Comparison of ENCODE assay signal across 27 cellular contexts in genomic region chr5:112069329-112069728, GRCh38.
"Had no signal": no experiment of that assay in that cellular context is flagged by ENCODE, and none has a peak within 500 bp of the region (broad histone marks: within the 10 kb centered on the region; RNA-seq: fewer than 3 reads in every experiment).

No MANE protein-coding gene starts in this region.

- ATAC-seq: stimulated activated effector memory CD8-positive, alpha-beta T cell treated with anti-CD3 and anti-CD28 coated beads, Interleukin-12 subunit alpha, Interleukin-12 subunit beta, amount 100 ng/mL, for 72 hours; stimulated activated memory B cell treated with anti-CD40 and anti-IgM and Interleukin-4, amounts not matched to agents 10 μg/mL and 1 μg/mL and 100 μg/mL, for 72 hours; stimulated activated naive B cell treated with anti-CD40 and anti-IgM and Interleukin-4, amounts not matched to agents 10 μg/mL and 1 μg/mL and 100 μg/mL, for 72 hours; stimulated activated naive CD8-positive, alpha-beta T cell treated with anti-CD3 and anti-CD28 coated beads, Interleukin-15, amount 100 ng/mL, for 72 hours; stimulated activated naive CD8-positive, alpha-beta T cell treated with anti-CD3 and anti-CD28 coated beads, Interleukin-15, Interleukin-2, amounts not matched to agents 100 U/mL and 50 U/mL, for 24 hours; upper lobe of right lung had no signal

- FAIRE-seq: urothelium cell line had no signal

- H3K4me1 ChIP-seq: stomach, suprapubic skin, testis, thyroid gland, tibial artery, tibial nerve, transverse colon, upper lobe of left lung, upper lobe of right lung, uterus, vagina had no signal

- H3K27ac ChIP-seq: stomach, suprapubic skin, testis, thoracic aorta, thyroid gland, tibial artery, tibial nerve, transverse colon, upper lobe of left lung, upper lobe of right lung, uterus, vagina had no signal

- H3K4me3 ChIP-seq: stomach, suprapubic skin, testis, thoracic aorta, thyroid gland, tibial artery, tibial nerve, transverse colon, upper lobe of left lung, upper lobe of right lung, uterus, vagina had no signal

- DNase-seq: stimulated activated CD4-positive, alpha-beta T cell treated with anti-CD3 and anti-CD28 coated beads, Interleukin-2, amount 100 ng/mL, for 48 hours; stimulated activated CD4-positive, alpha-beta T cell treated with anti-CD3 and anti-CD28 coated beads, Interleukin-4, amount 100 ng/mL, for 1 hour; stimulated activated CD4-positive, alpha-beta T cell treated with anti-CD3 and anti-CD28 coated beads, Interleukin-4, amount 100 ng/mL, for 24 hours; stimulated activated CD4-positive, alpha-beta T cell treated with anti-CD3 and anti-CD28 coated beads, Interleukin-4, amount 100 ng/mL, for 4 hours; stimulated activated CD8-positive, alpha-beta memory T cell treated with anti-CD3 and anti-CD28 coated beads, Interleukin-4, amount 100 ng/mL, for 48 hours; stimulated activated naive B cell treated with anti-CD40 and anti-IgM and Interleukin-4, amounts not matched to agents 10 μg/mL and 1 μg/mL and 100 μg/mL, for 72 hours; stimulated activated naive CD4-positive, alpha-beta T cell; stimulated activated naive CD4-positive, alpha-beta T cell treated with Interleukin-2 at 50 U/mL for 16 hours; stimulated activated naive CD8-positive, alpha-beta T cell treated with anti-CD3 and anti-CD28 coated beads, Interleukin-15, amount 100 ng/mL, for 72 hours; stimulated activated naive CD8-positive, alpha-beta T cell treated with anti-CD3 and anti-CD28 coated beads, Interleukin-15, Interleukin-2, amounts not matched to agents 100 U/mL and 50 U/mL, for 24 hours; stomach; substantia nigra; testis; thyroid gland; tibial artery; transverse colon; trophoblast cell; upper lobe of left lung; upper lobe of right lung; uterus had no signal

- H3K27me3 ChIP-seq: stomach, suprapubic skin, testis, thyroid gland, tibial artery, tibial nerve, transverse colon, upper lobe of left lung, upper lobe of right lung, uterus, vagina had no signal

- H3K9me3 ChIP-seq: stomach, suprapubic skin, testis, thoracic aorta, thyroid gland, tibial artery, tibial nerve, transverse colon, upper lobe of left lung, upper lobe of right lung, uterus, vagina had no signal

- H3K36me3 ChIP-seq: stomach, suprapubic skin, thoracic aorta, thyroid gland, tibial artery, tibial nerve, transverse colon, upper lobe of left lung, upper lobe of right lung, uterus, vagina had no signal
